Comparison of ENCODE assay signal across 1 cellular context in the genomic region with DNA sequence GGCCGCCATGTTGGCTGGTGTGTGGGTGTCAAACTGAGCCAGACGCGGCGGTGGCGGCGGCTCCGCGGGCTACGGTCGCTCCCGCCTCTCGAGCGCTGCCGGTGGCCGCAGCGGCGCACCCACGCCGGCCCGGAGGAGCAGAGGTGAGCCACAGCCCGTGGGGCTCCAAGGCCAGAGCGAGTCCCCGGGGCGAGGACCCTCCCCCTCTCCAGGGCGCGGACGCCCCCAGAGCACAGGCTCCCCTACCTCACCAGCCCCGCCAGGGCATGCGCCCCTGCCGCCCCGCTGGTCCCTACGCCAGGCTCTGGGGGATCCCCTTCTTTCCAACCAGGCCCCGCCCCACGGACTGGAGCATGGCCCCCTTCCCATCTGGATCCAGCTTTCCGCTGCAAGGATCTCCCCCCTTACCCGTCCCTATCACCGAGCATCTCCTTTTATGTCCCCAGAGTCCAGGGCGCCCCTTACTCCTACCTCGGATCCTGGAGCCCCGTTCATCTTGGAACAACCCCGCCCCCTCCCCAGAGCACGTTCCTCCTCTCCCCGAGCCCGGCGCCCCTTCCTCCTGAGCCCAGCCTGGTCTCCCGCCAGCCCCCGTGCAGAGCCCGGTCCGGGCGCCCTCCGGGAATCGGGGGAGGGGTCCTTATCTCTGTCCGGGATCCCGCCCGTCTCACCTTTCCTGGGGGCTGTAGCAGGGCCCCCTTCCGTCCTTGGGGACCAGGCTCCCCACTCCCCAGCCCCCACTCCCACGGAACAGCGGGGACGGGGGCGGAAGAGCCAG.
A peak's percentile ranks its signal among the peaks of the same experiment; 100 is the strongest.
TF ChIP-seq lines count a peak whose summit lies in the region.

No MANE protein-coding gene starts in this region.

TF ChIP-seq in H1, 55 proteins besides CTCF, POLR2A, EP300 and RAD21:
- TF ChIP-seq TAF1 (IDR thresholded peaks at IDR 0.05; ENCODE audit: low read depth, low read length) (0 out of 2 replicates have a peak, but pooled peaks have one; percentile 25), KDM4A (IDR thresholded peaks at IDR 0.05; ENCODE audit: low read depth, low read length, severe bottlenecking) (no peak), SP2 (IDR thresholded peaks at IDR 0.05; ENCODE audit: low read length) (no peak), CBX5 (IDR thresholded peaks at IDR 0.05; ENCODE audit: low read depth, low read length) (no peak), YY1 (IDR thresholded peaks at IDR 0.05; ENCODE audit: low read depth, low read length) (peak; percentile 73; the same call in 1 of the 2 replicates), JUN (IDR thresholded peaks at IDR 0.05; ENCODE audit: low read depth, low read length) (no peak), GTF2F1 (IDR thresholded peaks at IDR 0.05; ENCODE audit: borderline replicate concordance, low read depth, low read length) (no peak), CREB1 (IDR thresholded peaks at IDR 0.05) (no peak), ATF2 (IDR thresholded peaks at IDR 0.05; ENCODE audit: low read length) (no peak), NRF1 (IDR thresholded peaks at IDR 0.05; ENCODE audit: low read depth, low read length) (no peak), SIN3A (conservative IDR thresholded peaks at IDR 0.05 in 1 of 2, IDR thresholded peaks at IDR 0.05 in 1 of 2; ENCODE audit: low read depth in 1 of 2, low read length in 2 of 2) (peak in 1 of 2 experiments; percentile 43; a peak in 2 of 4 replicates), KDM1A (IDR thresholded peaks at IDR 0.05; ENCODE audit: borderline replicate concordance, low read length) (no peak), BCL11A (IDR thresholded peaks at IDR 0.05; ENCODE audit: low read depth in 2 of 2, low read length in 2 of 2) (no peak), CBX8 (IDR thresholded peaks at IDR 0.05; ENCODE audit: borderline replicate concordance, low read depth, low read length) (no peak), TAF7 (optimal IDR thresholded peaks at IDR 0.05; ENCODE audit: borderline replicate concordance, low read depth, low read length) (no peak), TCF12 (IDR thresholded peaks at IDR 0.05; ENCODE audit: low read depth, low read length) (no peak), POU5F1 (IDR thresholded peaks at IDR 0.05; ENCODE audit: low read depth, low read length) (no peak), HDAC2 (IDR thresholded peaks at IDR 0.05; ENCODE audit: borderline replicate concordance in 1 of 2, low read depth in 2 of 2, low read length in 2 of 2) (no peak), GABPA (IDR thresholded peaks at IDR 0.05; ENCODE audit: borderline replicate concordance, insufficient read depth, low read length) (no peak), TBP (IDR thresholded peaks at IDR 0.05; ENCODE audit: low read depth, low read length) (no peak), USF2 (IDR thresholded peaks at IDR 0.05; ENCODE audit: low read length) (no peak), EGR1 (IDR thresholded peaks at IDR 0.05; ENCODE audit: borderline replicate concordance, low read depth, low read length) (no peak), POLR2AphosphoS5 (IDR thresholded peaks at IDR 0.05; ENCODE audit: low read depth, low read length) (no peak), SUZ12 (IDR thresholded peaks at IDR 0.05; ENCODE audit: low read length) (no peak), PHF8 (conservative IDR thresholded peaks at IDR 0.05; ENCODE audit: low read depth, low read length) (no peak; the same call in 1 of the 2 replicates), RNF2 (IDR thresholded peaks at IDR 0.05; ENCODE audit: borderline replicate concordance, low read depth, low read length, missing control alignments, poor library complexity, severe bottlenecking) (no peak)
- TF ChIP-seq, protein P1, sequence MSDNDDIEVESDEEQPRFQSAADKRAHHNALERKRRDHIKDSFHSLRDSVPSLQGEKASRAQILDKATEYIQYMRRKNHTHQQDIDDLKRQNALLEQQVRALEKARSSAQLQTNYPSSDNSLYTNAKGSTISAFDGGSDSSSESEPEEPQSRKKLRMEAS (IDR thresholded peaks at IDR 0.05): peak; percentile 41; the same call in 1 of the 2 replicates
